Comparison of ENCODE assay signal across 19 cellular contexts in genomic region chr10:15714847-15715246, GRCh38. TPM values are rescaled to one million over a fixed set of nuclear protein-coding genes. Genes with fewer than 3 reads are reported as not detected.
"Had no signal": no experiment of that assay in that cellular context is flagged by ENCODE, and none has a peak within 500 bp of the region (broad histone marks: within the 10 kb centered on the region; RNA-seq: fewer than 3 reads in every experiment).

No MANE protein-coding gene starts in this region.

- H3K27ac ChIP-seq: heart left ventricle, right atrium auricular region, sigmoid colon, skin epidermis, testis, uterus had no signal

- H3K9me3 ChIP-seq: heart left ventricle, mucosa of descending colon, right atrium auricular region, sigmoid colon, testis, uterus had no signal

- H3K4me1 ChIP-seq: uterus had no signal

- H3K9me3 Mint-ChIP-seq: endodermal cell; naive thymus-derived CD8-positive, alpha-beta T cell; neural crest cell; stimulated activated naive B cell treated with anti-CD40 and anti-IgM and Interleukin-4, amounts not matched to agents 10 μg/mL and 1 μg/mL and 100 μg/mL, for 72 hours; stimulated activated naive CD8-positive, alpha-beta T cell treated with anti-CD3 and anti-CD28 coated beads, Interleukin-15, amount 100 ng/mL, for 72 hours had no signal

- ATAC-seq: heart left ventricle; mucosa of descending colon; naive thymus-derived CD8-positive, alpha-beta T cell; stimulated activated naive B cell treated with anti-CD40 and anti-IgM and Interleukin-4, amounts not matched to agents 10 μg/mL and 1 μg/mL and 100 μg/mL, for 72 hours; stimulated activated naive CD8-positive, alpha-beta T cell treated with anti-CD3 and anti-CD28 coated beads, Interleukin-15, amount 100 ng/mL, for 72 hours had no signal

- H3K4me3 ChIP-seq: heart left ventricle, mucosa of descending colon, right atrium auricular region, sigmoid colon, skin epidermis, testis, uterus had no signal

- DNase-seq: effector CD4-positive, alpha-beta T cell; endodermal cell; foreskin melanocyte; heart left ventricle; hypothalamus; kidney glomerular epithelial cell; mucosa of descending colon; naive thymus-derived CD8-positive, alpha-beta T cell; sigmoid colon; stimulated activated CD4-positive, alpha-beta T cell treated with anti-CD3 and anti-CD28 coated beads, Interleukin-2, amount 100 ng/mL, for 24 hours; stimulated activated CD4-positive, alpha-beta T cell treated with anti-CD3 and anti-CD28 coated beads, Interleukin-4, amount 100 ng/mL, for 4 hours; stimulated activated naive B cell treated with anti-CD40 and anti-IgM and Interleukin-4, amounts not matched to agents 10 μg/mL and 1 μg/mL and 100 μg/mL, for 72 hours; stimulated activated naive CD8-positive, alpha-beta T cell treated with anti-CD3 and anti-CD28 coated beads, Interleukin-15, amount 100 ng/mL, for 72 hours; testis; trophoblast cell; uterus had no signal

- H3K27ac Mint-ChIP-seq: endodermal cell; naive thymus-derived CD8-positive, alpha-beta T cell; stimulated activated naive B cell treated with anti-CD40 and anti-IgM and Interleukin-4, amounts not matched to agents 10 μg/mL and 1 μg/mL and 100 μg/mL, for 72 hours; stimulated activated naive CD8-positive, alpha-beta T cell treated with anti-CD3 and anti-CD28 coated beads, Interleukin-15, amount 100 ng/mL, for 72 hours had no signal

- H3K36me3 Mint-ChIP-seq: naive thymus-derived CD8-positive, alpha-beta T cell; stimulated activated naive B cell treated with anti-CD40 and anti-IgM and Interleukin-4, amounts not matched to agents 10 μg/mL and 1 μg/mL and 100 μg/mL, for 72 hours had no signal

- H3K27me3 ChIP-seq: right atrium auricular region, testis, uterus had no signal

- H3K4me3 Mint-ChIP-seq: endodermal cell; naive thymus-derived CD8-positive, alpha-beta T cell; neural crest cell; stimulated activated naive B cell treated with anti-CD40 and anti-IgM and Interleukin-4, amounts not matched to agents 10 μg/mL and 1 μg/mL and 100 μg/mL, for 72 hours; stimulated activated naive CD8-positive, alpha-beta T cell treated with anti-CD3 and anti-CD28 coated beads, Interleukin-15, amount 100 ng/mL, for 72 hours had no signal

- H3K36me3 ChIP-seq: heart left ventricle, right atrium auricular region, sigmoid colon, uterus had no signal

RNA-seq across cellular contexts. Expression of gene ITGA8, which starts 4.9 kb away (rescaled TPM):
- total RNA-seq: naive thymus-derived CD8-positive, alpha-beta T cell had no signal
